Comparison of ENCODE assay signal across 13 cellular contexts in the genomic region with DNA sequence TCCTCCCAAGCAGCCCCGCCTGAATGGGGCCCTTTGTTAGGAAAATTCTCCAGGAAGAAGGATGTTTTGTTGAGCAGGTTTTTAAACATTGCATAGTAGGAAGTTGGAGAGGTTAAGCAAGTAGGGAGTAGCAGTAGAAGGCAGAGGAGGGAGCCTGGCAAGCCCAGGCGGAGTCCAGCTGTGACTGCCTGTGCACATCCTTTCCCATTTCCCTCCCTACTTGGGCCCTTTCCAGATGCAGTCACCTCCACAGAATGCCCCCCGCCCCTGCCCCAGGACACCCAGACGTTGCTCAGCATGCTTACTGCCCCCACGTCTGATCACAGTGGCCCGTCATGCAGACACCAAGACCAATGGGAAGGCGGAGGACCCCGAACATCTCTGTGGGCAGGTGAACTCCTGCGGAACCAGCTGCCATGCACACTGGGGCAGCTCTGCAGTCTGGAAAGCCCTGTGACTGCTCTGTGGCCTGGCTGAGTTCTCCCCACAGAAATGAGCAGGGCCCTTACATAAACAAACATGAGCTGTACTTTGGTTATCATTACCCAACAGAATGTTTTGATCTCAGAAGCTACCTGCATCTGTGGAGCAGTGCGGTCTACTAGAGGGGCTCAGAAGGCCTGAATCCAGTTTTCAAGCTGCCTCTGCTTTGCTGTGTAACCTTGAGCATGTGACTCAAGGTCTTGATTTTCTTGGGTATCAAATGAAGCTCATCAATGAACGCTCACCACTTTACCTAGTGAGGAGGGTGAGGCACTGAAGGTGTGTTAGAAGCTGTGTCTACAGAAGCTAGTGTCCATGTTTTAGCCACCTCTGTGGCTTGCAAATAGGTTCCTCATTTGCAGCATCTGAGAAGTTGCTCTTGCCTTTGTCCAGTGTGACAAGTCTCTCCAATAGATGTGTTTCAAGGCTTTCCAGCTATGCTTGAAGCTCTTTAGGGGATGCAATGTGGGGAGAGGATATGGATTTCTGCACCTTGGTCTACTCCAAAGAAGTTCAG.
A peak's percentile ranks its signal among the peaks of the same experiment; 100 is the strongest.
DNase-seq lines count a peak whose midpoint lies in the region; ATAC-seq, FAIRE-seq and TF ChIP-seq lines count a peak whose summit lies in the region.
"Had no signal": no experiment of that assay in that cellular context is flagged by ENCODE, and none has a peak within 500 bp of the region (broad histone marks: within the 10 kb centered on the region; RNA-seq: fewer than 3 reads in every experiment).

No MANE protein-coding gene starts in this region.

- TF ChIP-seq POLR2A in GM12891 (IDR thresholded peaks at IDR 0.05; ENCODE audit: low read depth, low read length), result no peak

- peak; percentile 68 for FAIRE-seq in GM12891 (lab: Jason Lieb, UNC)

- H3K4me3 Mint-ChIP-seq in WTC11, result no peak overlapping the region
- H3K4me3 Mint-ChIP-seq in neural crest cell, result peak overlapping the region; percentile 47
- H3K4me3 Mint-ChIP-seq in immature natural killer cell, result peak overlapping the region in 2 of 5 donors; percentile 11 to 71
- H3K4me3 Mint-ChIP-seq: activated CD8-positive, alpha-beta T cell treated with anti-CD3 and anti-CD28 coated beads, Interleukin-2, amount 10 ng/mL, durations not matched to agents 7 days and 5 days; activated naive CD8-positive, alpha-beta T cell; CD14-positive monocyte had no signal

- intact Hi-C loops in posterior vena cava (cut with DNase I), result no loop called here

- H3K4me1 Mint-ChIP-seq in WTC11 (peaks cover 47% of the 10 kb centered on the region), neural crest cell (peaks cover 45% of the 10 kb centered on the region), immature natural killer cell (peaks cover 31 to 40% of the 10 kb centered on the region in 2 donors)

- H3K27ac Mint-ChIP-seq in WTC11 (no peak overlapping the region; the same call in 1 of the 2 replicates), neural crest cell (ENCODE audit: unreplicated experiment) (no peak overlapping the region), immature natural killer cell (no peak overlapping the region)
- H3K27ac Mint-ChIP-seq: activated CD8-positive, alpha-beta T cell treated with anti-CD3 and anti-CD28 coated beads, Interleukin-2, amount 10 ng/mL, durations not matched to agents 7 days and 5 days; activated naive CD8-positive, alpha-beta T cell; CD14-positive monocyte had no signal

- peak; percentile 75 for ATAC-seq in WTC11
- ATAC-seq: activated CD8-positive, alpha-beta T cell treated with anti-CD3 and anti-CD28 coated beads, Interleukin-2, amount 10 ng/mL, durations not matched to agents 7 days and 5 days had no signal

- CTCF ChIA-PET in WTC11 (lab: Charles Lee), result interaction anchor here (0.6 to 2.6 kb wide), 2 partner anchors 15 to 20 kb away, joined by 3 to 8 read pairs; no protein-coding TSS in a partner anchor

- H3K27me3 Mint-ChIP-seq in WTC11 (ENCODE audit: low read depth) (no peaks in the 10 kb centered on the region), neural crest cell (ENCODE audit: low read depth) (no peaks in the 10 kb centered on the region), immature natural killer cell (ENCODE audit: low read depth in 3 of 3) (peaks cover 10 to 18% (median 15%) of the 10 kb centered on the region in 3 donors)

- TF ChIP-seq CTCF in WTC11 (IDR thresholded peaks at IDR 0.05), result no peak
- no peak for TF ChIP-seq CTCF in neural crest cell (conservative IDR thresholded peaks at IDR 0.05)

- POLR2A ChIA-PET in WTC11 (lab: Charles Lee), result no interaction called here

- no peak for DNase-seq in GM12891 (ENCODE audit: insufficient read length, low spot score)
- no peak for DNase-seq in WTC11 (ENCODE audit: low spot score)
- DNase-seq in glomerular visceral epithelial cell (ENCODE audit: extremely low spot score), result peak; percentile 22
- DNase-seq in neural crest cell (ENCODE audit: low read depth, low spot score), result no peak
- no peak for DNase-seq in posterior vena cava (ENCODE audit: low spot score)
- DNase-seq in immature natural killer cell, result no peak
- DNase-seq in NCI-H1436 (lab: John Stamatoyannopoulos, UW), result no peak
- DNase-seq in SHP77 treated with DMSO at 0.1 percent for 48 hours (lab: John Stamatoyannopoulos, UW), result no peak
- DNase-seq: activated CD8-positive, alpha-beta T cell treated with anti-CD3 and anti-CD28 coated beads, Interleukin-2, amount 10 ng/mL, durations not matched to agents 7 days and 5 days; head of caudate nucleus; midbrain had no signal

- no peaks in the 10 kb centered on the region for H3K36me3 Mint-ChIP-seq in WTC11
- H3K36me3 Mint-ChIP-seq in neural crest cell (ENCODE audit: low read depth), result peaks cover 15% of the 10 kb centered on the region
- H3K36me3 Mint-ChIP-seq in immature natural killer cell, result no peaks in the 10 kb centered on the region
- H3K36me3 Mint-ChIP-seq: activated naive CD8-positive, alpha-beta T cell; CD14-positive monocyte had no signal

- 0 out of 2 replicates have a peak, but pooled peaks cover 3% of the 10 kb centered on the region for H3K9me3 Mint-ChIP-seq in WTC11
- peaks cover 3% of the 10 kb centered on the region for H3K9me3 Mint-ChIP-seq in neural crest cell
- no peaks in the 10 kb centered on the region for H3K9me3 Mint-ChIP-seq in immature natural killer cell

TF ChIP-seq in GM12891, 5 proteins besides CTCF, POLR2A, EP300 and RAD21:
- TF ChIP-seq TAF1 (IDR thresholded peaks at IDR 0.05; ENCODE audit: low read depth, low read length) (no peak), PAX5 (IDR thresholded peaks at IDR 0.05; ENCODE audit: insufficient read depth, low read length, severe bottlenecking) (no peak), SPI1 (IDR thresholded peaks at IDR 0.05; ENCODE audit: low read depth, low read length) (no peak), POLR2AphosphoS5 (IDR thresholded peaks at IDR 0.05; ENCODE audit: low read depth, low read length) (no peak), POU2F2 (IDR thresholded peaks at IDR 0.05; ENCODE audit: low read depth, low read length) (no peak)

TF ChIP-seq in WTC11, 78 proteins besides CTCF, POLR2A, EP300 and RAD21 (continues in another document):
- no peak for TF ChIP-seq NFYB (CRISPR knock-in tag; conservative IDR thresholded peaks at IDR 0.05; ENCODE audit: low read depth)
- TF ChIP-seq FOXK1 (CRISPR knock-in tag; IDR thresholded peaks at IDR 0.05), result no peak
- TF ChIP-seq MYBL2 (CRISPR knock-in tag; IDR thresholded peaks at IDR 0.05), result no peak
- TF ChIP-seq GABPB1 (CRISPR knock-in tag; IDR thresholded peaks at IDR 0.05), result no peak
- TF ChIP-seq, protein P1, sequence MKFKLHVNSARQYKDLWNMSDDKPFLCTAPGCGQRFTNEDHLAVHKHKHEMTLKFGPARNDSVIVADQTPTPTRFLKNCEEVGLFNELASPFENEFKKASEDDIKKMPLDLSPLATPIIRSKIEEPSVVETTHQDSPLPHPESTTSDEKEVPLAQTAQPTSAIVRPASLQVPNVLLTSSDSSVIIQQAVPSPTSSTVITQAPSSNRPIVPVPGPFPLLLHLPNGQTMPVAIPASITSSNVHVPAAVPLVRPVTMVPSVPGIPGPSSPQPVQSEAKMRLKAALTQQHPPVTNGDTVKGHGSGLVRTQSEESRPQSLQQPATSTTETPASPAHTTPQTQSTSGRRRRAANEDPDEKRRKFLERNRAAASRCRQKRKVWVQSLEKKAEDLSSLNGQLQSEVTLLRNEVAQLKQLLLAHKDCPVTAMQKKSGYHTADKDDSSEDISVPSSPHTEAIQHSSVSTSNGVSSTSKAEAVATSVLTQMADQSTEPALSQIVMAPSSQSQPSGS (CRISPR knock-in tag; IDR thresholded peaks at IDR 0.05; ENCODE audit: borderline replicate concordance, low read depth), result no peak
- TF ChIP-seq TEAD1 (CRISPR knock-in tag; IDR thresholded peaks at IDR 0.05), result no peak
- no peak for TF ChIP-seq NFE2L1 (CRISPR knock-in tag; IDR thresholded peaks at IDR 0.05)
- no peak for TF ChIP-seq CBFB (CRISPR knock-in tag; IDR thresholded peaks at IDR 0.05; ENCODE audit: low read depth)
- TF ChIP-seq, protein P2, sequence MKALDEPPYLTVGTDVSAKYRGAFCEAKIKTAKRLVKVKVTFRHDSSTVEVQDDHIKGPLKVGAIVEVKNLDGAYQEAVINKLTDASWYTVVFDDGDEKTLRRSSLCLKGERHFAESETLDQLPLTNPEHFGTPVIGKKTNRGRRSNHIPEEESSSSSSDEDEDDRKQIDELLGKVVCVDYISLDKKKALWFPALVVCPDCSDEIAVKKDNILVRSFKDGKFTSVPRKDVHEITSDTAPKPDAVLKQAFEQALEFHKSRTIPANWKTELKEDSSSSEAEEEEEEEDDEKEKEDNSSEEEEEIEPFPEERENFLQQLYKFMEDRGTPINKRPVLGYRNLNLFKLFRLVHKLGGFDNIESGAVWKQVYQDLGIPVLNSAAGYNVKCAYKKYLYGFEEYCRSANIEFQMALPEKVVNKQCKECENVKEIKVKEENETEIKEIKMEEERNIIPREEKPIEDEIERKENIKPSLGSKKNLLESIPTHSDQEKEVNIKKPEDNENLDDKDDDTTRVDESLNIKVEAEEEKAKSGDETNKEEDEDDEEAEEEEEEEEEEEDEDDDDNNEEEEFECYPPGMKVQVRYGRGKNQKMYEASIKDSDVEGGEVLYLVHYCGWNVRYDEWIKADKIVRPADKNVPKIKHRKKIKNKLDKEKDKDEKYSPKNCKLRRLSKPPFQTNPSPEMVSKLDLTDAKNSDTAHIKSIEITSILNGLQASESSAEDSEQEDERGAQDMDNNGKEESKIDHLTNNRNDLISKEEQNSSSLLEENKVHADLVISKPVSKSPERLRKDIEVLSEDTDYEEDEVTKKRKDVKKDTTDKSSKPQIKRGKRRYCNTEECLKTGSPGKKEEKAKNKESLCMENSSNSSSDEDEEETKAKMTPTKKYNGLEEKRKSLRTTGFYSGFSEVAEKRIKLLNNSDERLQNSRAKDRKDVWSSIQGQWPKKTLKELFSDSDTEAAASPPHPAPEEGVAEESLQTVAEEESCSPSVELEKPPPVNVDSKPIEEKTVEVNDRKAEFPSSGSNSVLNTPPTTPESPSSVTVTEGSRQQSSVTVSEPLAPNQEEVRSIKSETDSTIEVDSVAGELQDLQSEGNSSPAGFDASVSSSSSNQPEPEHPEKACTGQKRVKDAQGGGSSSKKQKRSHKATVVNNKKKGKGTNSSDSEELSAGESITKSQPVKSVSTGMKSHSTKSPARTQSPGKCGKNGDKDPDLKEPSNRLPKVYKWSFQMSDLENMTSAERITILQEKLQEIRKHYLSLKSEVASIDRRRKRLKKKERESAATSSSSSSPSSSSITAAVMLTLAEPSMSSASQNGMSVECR (CRISPR knock-in tag; IDR thresholded peaks at IDR 0.05; ENCODE audit: borderline replicate concordance), result no peak
- TF ChIP-seq, protein P3, sequence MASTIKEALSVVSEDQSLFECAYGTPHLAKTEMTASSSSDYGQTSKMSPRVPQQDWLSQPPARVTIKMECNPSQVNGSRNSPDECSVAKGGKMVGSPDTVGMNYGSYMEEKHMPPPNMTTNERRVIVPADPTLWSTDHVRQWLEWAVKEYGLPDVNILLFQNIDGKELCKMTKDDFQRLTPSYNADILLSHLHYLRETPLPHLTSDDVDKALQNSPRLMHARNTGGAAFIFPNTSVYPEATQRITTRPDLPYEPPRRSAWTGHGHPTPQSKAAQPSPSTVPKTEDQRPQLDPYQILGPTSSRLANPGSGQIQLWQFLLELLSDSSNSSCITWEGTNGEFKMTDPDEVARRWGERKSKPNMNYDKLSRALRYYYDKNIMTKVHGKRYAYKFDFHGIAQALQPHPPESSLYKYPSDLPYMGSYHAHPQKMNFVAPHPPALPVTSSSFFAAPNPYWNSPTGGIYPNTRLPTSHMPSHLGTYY (CRISPR knock-in tag; IDR thresholded peaks at IDR 0.05), result no peak
- no peak for TF ChIP-seq CREM (CRISPR knock-in tag; IDR thresholded peaks at IDR 0.05)
